10 cellular contexts compared by ENCODE assay signal in the genomic region with DNA sequence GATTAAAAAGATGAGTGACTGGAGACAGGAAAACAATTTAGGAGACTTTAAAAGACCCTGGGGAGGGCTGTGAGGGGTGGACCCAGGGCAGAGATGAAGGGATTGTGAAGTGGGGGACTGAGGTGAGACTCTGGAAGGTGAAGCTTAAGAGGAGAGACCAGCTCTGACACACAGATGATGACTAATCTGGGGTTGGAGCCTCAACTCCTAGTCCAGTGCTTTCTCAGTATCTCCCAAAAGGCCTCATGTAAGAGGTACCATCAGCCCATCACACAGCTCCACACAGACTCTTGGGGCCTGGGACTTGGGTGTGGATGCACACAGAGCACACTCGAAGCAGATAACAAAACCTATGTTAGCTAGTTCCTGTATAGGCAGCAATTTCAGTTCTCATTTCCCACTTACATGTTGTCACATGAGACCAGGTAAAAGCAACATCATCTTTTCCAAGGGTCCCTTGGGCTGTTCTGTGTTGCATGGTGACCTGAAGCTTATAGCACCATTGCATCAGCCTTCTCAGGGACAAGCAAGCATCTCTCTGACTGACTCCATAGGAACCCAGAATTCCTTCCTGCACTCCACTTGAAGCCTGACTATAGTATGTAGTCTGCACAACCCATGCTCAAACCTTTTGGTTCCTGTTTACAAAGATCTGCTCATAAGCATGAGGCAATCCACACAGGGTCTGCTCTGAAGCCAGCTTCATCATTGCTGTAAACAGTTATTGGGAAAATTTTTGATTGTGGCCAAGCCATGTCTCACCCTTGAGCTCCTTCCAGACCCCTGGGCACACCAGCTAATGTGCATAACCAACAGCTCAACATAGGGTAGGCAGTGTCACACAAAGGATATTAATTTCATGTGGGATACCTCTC.
DNase-seq lines count a peak whose midpoint lies in the region; ATAC-seq and TF ChIP-seq lines count a peak whose summit lies in the region.
"Had no signal": no experiment of that assay in that cellular context is flagged by ENCODE, and none has a peak within 500 bp of the region (broad histone marks: within the 10 kb centered on the region; RNA-seq: fewer than 3 reads in every experiment).

No MANE protein-coding gene starts in this region.

- no peak for TF ChIP-seq CTCF in heart left ventricle (IDR thresholded peaks at IDR 0.05)
- TF ChIP-seq CTCF in uterus (IDR thresholded peaks at IDR 0.05) = no peak

- DNase-seq in left ventricle myocardium superior (no peak), heart left ventricle (no peak), OCI-M1 (lab: John Stamatoyannopoulos, UW) (peak; percentile 9), uterus (no peak)
- no peak for DNase-seq in stimulated activated naive CD4-positive, alpha-beta T cell (lab: John Stamatoyannopoulos, UW)
- no peak for DNase-seq in activated CD4-positive, alpha-beta T cell treated with anti-CD3 and anti-CD28 coated beads, Interleukin-2, amount 10 ng/mL, durations not matched to agents 24 days and 14 days
- DNase-seq: pancreas had no signal

- no peak overlapping the region for H3K27ac Mint-ChIP-seq in activated CD4-positive, alpha-beta T cell treated with anti-CD3 and anti-CD28 coated beads, Interleukin-2, amount 10 ng/mL, durations not matched to agents 24 days and 14 days

- H3K4me3 ChIP-seq in heart left ventricle (no peak overlapping the region), uterus (no peak overlapping the region)
- H3K4me3 ChIP-seq: pancreas, SK-N-MC had no signal

- H3K27me3 Mint-ChIP-seq in activated CD4-positive, alpha-beta T cell treated with anti-CD3 and anti-CD28 coated beads, Interleukin-2, amount 10 ng/mL, durations not matched to agents 24 days and 14 days = peaks cover 9% of the 10 kb centered on the region

- 52 to 86% (median 72%) methylated on average over 1 of the region's 1 CpG for WGBS in heart left ventricle, 4 donors

- peaks cover 0 to 3% (median 0%) of the 10 kb centered on the region in 12 donors for H3K4me1 ChIP-seq in heart left ventricle
- H3K4me1 ChIP-seq in uterus = no peaks in the 10 kb centered on the region
- H3K4me1 ChIP-seq: pancreas had no signal

- TF ChIP-seq POLR2A in heart left ventricle (IDR thresholded peaks at IDR 0.05) (no peak), uterus (IDR thresholded peaks at IDR 0.05) (no peak)

- H3K4me1 Mint-ChIP-seq in activated CD4-positive, alpha-beta T cell treated with anti-CD3 and anti-CD28 coated beads, Interleukin-2, amount 10 ng/mL, durations not matched to agents 24 days and 14 days = no peaks in the 10 kb centered on the region

- intact Hi-C loops in left ventricle myocardium superior (cut with micrococcal nuclease) (no loop called here), heart left ventricle (cut with DNase I) (no loop called here), uterus (cut with DNase I; ENCODE audit: low total_unique reads) (no loop called here)
- intact Hi-C loops in activated CD4-positive, alpha-beta T cell treated with anti-CD3 and anti-CD28 coated beads, Interleukin-2, amount 10 ng/mL, durations not matched to agents 24 days and 14 days (cut with micrococcal nuclease) = no loop called here

- H3K36me3 ChIP-seq in heart left ventricle = no peaks in the 10 kb centered on the region
- no peaks in the 10 kb centered on the region for H3K36me3 ChIP-seq in uterus
- H3K36me3 ChIP-seq: pancreas had no signal

- no peaks in the 10 kb centered on the region for H3K9me3 Mint-ChIP-seq in activated CD4-positive, alpha-beta T cell treated with anti-CD3 and anti-CD28 coated beads, Interleukin-2, amount 10 ng/mL, durations not matched to agents 24 days and 14 days

- no peaks in the 10 kb centered on the region for H3K9me3 ChIP-seq in heart left ventricle
- H3K9me3 ChIP-seq in uterus = no peaks in the 10 kb centered on the region
- H3K9me3 ChIP-seq: pancreas had no signal

- H3K27ac ChIP-seq in heart left ventricle (no peak overlapping the region), uterus (no peak overlapping the region)
- H3K27ac ChIP-seq: pancreas, SK-N-MC had no signal

- no peaks in the 10 kb centered on the region for H3K36me3 Mint-ChIP-seq in activated CD4-positive, alpha-beta T cell treated with anti-CD3 and anti-CD28 coated beads, Interleukin-2, amount 10 ng/mL, durations not matched to agents 24 days and 14 days (ENCODE audit: low read depth)

- ATAC-seq in left ventricle myocardium superior (peak; percentile 21), heart left ventricle (no peak), HG02840 (IDR thresholded peaks at IDR 0.05; ENCODE audit: low FRiP score, unreplicated experiment) (peak; percentile 73), GM18873 (IDR thresholded peaks at IDR 0.05; ENCODE audit: low FRiP score, unreplicated experiment) (no peak)
- ATAC-seq: pancreas had no signal

- H3K27me3 ChIP-seq in heart left ventricle (no peaks in the 10 kb centered on the region), uterus (no peaks in the 10 kb centered on the region)
- H3K27me3 ChIP-seq: pancreas had no signal

- H3K4me3 Mint-ChIP-seq in activated CD4-positive, alpha-beta T cell treated with anti-CD3 and anti-CD28 coated beads, Interleukin-2, amount 10 ng/mL, durations not matched to agents 24 days and 14 days = no peak overlapping the region

Comparison
In these comparisons a context has a peak if more than half of its experiments do, and no peak if none do; other contexts are left out.
1. ATAC-seq: peak in left ventricle myocardium superior (single experiment) and HG02840 (single experiment); none in heart left ventricle (0 of 4) and GM18873 (single experiment).